Comparison of ENCODE assay signal across 10 cellular contexts in genomic region chr12:6233121-6233971, GRCh38. TPM values are rescaled to one million over a fixed set of nuclear protein-coding genes. Genes with fewer than 3 reads are reported as not detected.
DNase-seq lines count a peak whose midpoint lies in the region; ATAC-seq and TF ChIP-seq lines count a peak whose summit lies in the region.
"Had no signal": no experiment of that assay in that cellular context is flagged by ENCODE, and none has a peak within 500 bp of the region (broad histone marks: within the 10 kb centered on the region; RNA-seq: fewer than 3 reads in every experiment).

No MANE protein-coding gene starts in this region.

- in situ Hi-C loops in ACHN (cut with HindIII; ENCODE audit: low pct_ligation_motif_present, low pct_unique_long_range_greater_than_20kb, low sequenced_read_pairs) = no loop called here

- peak; percentile 24 for DNase-seq in ACHN
- no peak for DNase-seq in T-helper 17 cell
- DNase-seq in Right ventricle myocardium superior = peak; percentile 54
- no peak for DNase-seq in osteocyte (ENCODE audit: extremely low spot score, unreplicated experiment)
- no peak for DNase-seq in glomerular visceral epithelial cell (ENCODE audit: extremely low spot score)
- no peak for DNase-seq in NCI-H1930 (lab: John Stamatoyannopoulos, UW)
- no peak for DNase-seq in NCI-H2107 (lab: John Stamatoyannopoulos, UW)
- DNase-seq: cerebellar nuclear complex had no signal

- intact Hi-C loops in Right ventricle myocardium superior (cut with DNase I) = loop anchor here (5.0 kb wide), 1 partner anchor 36 kb away; no protein-coding TSS in a partner anchor

- H3K9me3 ChIP-seq in T-helper 17 cell (ENCODE audit: control insufficient read depth, low read length, poor library complexity, severe bottlenecking) = no peaks in the 10 kb centered on the region

- H3K36me3 Mint-ChIP-seq in T-helper 17 cell (ENCODE audit: low read depth) = peaks cover 11% of the 10 kb centered on the region
- H3K36me3 Mint-ChIP-seq in osteocyte (ENCODE audit: unreplicated experiment) = peaks cover 23% of the 10 kb centered on the region
- H3K36me3 Mint-ChIP-seq: CD8-positive, alpha-beta memory T cell had no signal

- peaks cover 22% of the 10 kb centered on the region for H3K4me1 Mint-ChIP-seq in T-helper 17 cell
- peaks cover 39% of the 10 kb centered on the region for H3K4me1 Mint-ChIP-seq in osteocyte (ENCODE audit: unreplicated experiment)

- H3K4me3 Mint-ChIP-seq in T-helper 17 cell = no peak overlapping the region
- no peak overlapping the region for H3K4me3 Mint-ChIP-seq in osteocyte (ENCODE audit: unreplicated experiment)
- H3K4me3 Mint-ChIP-seq: CD8-positive, alpha-beta memory T cell had no signal

- no peak for TF ChIP-seq CTCF in osteocyte (IDR thresholded peaks at IDR 0.05)

- peaks cover 23% of the 10 kb centered on the region for H3K27me3 Mint-ChIP-seq in T-helper 17 cell
- no peaks in the 10 kb centered on the region for H3K27me3 Mint-ChIP-seq in osteocyte (ENCODE audit: unreplicated experiment)

- no peaks in the 10 kb centered on the region for H3K9me3 Mint-ChIP-seq in osteocyte (ENCODE audit: unreplicated experiment)
- H3K9me3 Mint-ChIP-seq: CD8-positive, alpha-beta memory T cell had no signal

- ATAC-seq in T-helper 17 cell (no peak), Right ventricle myocardium superior (ENCODE audit: poor library complexity) (peak; percentile 50), GM18511 (IDR thresholded peaks at IDR 0.05; ENCODE audit: unreplicated experiment) (no peak)

- peak overlapping the region; percentile 37 for H3K27ac Mint-ChIP-seq in T-helper 17 cell
- H3K27ac Mint-ChIP-seq in osteocyte (ENCODE audit: unreplicated experiment) = peak overlapping the region; percentile 50

RNA-seq across cellular contexts. Expression of gene CD9, which starts 33.1 kb away (rescaled TPM):
- 10 to 100 TPM in 1 of 2 donors, 1 to 10 TPM in 1; 2.4 to 28.0 TPM for total RNA-seq in T-helper 17 cell
- 51.9 TPM for total RNA-seq in Right ventricle myocardium superior
- 77.1 and 84.5 TPM in 2 replicates for total RNA-seq in osteocyte

Comparison
In these comparisons a context has a peak if more than half of its experiments do, and no peak if none do; other contexts are left out.
1. DNase-seq: peak in ACHN (single experiment) and Right ventricle myocardium superior (single experiment); none in T-helper 17 cell (0 of 3), osteocyte (single experiment), glomerular visceral epithelial cell (single experiment), NCI-H1930 (0 of 2) and NCI-H2107 (single experiment).